In genomic region chr16:30924797-30925645, GRCh38 we compare ENCODE assay signal across 2 cellular contexts.
TF ChIP-seq lines count a peak whose summit lies in the region.

No MANE protein-coding gene starts in this region.

TF ChIP-seq in HEK293, 187 proteins besides CTCF, POLR2A, EP300 and RAD21 (continues in another document):
- TF ChIP-seq ZFP69B (tag by site-specific recombination; IDR thresholded peaks at IDR 0.05) (no peak), REPIN1 (tag by site-specific recombination; IDR thresholded peaks at IDR 0.05; ENCODE audit: low read depth) (no peak), WT1 (tag by site-specific recombination; IDR thresholded peaks at IDR 0.05) (no peak), ZNF776 (tag by site-specific recombination; IDR thresholded peaks at IDR 0.05; ENCODE audit: borderline replicate concordance) (no peak), ZNF121 (tag by site-specific recombination; IDR thresholded peaks at IDR 0.05) (no peak), ZNF701 (tag by site-specific recombination; IDR thresholded peaks at IDR 0.05) (no peak), PRDM10 (tag by site-specific recombination; IDR thresholded peaks at IDR 0.05) (0 out of 2 replicates have a peak, but pooled peaks have one; percentile 12), ZNF610 (tag by site-specific recombination; IDR thresholded peaks at IDR 0.05; ENCODE audit: borderline replicate concordance) (no peak), ZNF777 (tag by site-specific recombination; IDR thresholded peaks at IDR 0.05; ENCODE audit: borderline replicate concordance) (no peak), ZNF366 (tag by site-specific recombination; conservative IDR thresholded peaks at IDR 0.05) (no peak), OVOL3 (tag by site-specific recombination; IDR thresholded peaks at IDR 0.05) (no peak), ZNF416 (tag by site-specific recombination; IDR thresholded peaks at IDR 0.05) (no peak), ZNF274 (IDR thresholded peaks at IDR 0.05; ENCODE audit: low read length) (no peak), ZNF274 (tag by site-specific recombination; IDR thresholded peaks at IDR 0.05; ENCODE audit: borderline replicate concordance) (no peak), ZNF626 (tag by site-specific recombination; IDR thresholded peaks at IDR 0.05) (no peak), ZSCAN18 (tag by site-specific recombination; IDR thresholded peaks at IDR 0.05) (no peak), ZNF704 (tag by site-specific recombination; IDR thresholded peaks at IDR 0.05) (no peak), ZNF514 (tag by site-specific recombination; IDR thresholded peaks at IDR 0.05) (no peak), ZNF221 (tag by site-specific recombination; IDR thresholded peaks at IDR 0.05; ENCODE audit: borderline replicate concordance) (no peak), ZBTB7A (tag by site-specific recombination; IDR thresholded peaks at IDR 0.05; ENCODE audit: low read depth) (no peak), GLI2 (tag by site-specific recombination; IDR thresholded peaks at IDR 0.05; ENCODE audit: borderline replicate concordance, low read depth) (no peak), REST (tag by site-specific recombination; IDR thresholded peaks at IDR 0.05) (no peak), ZNF174 (tag by site-specific recombination; IDR thresholded peaks at IDR 0.05) (no peak)

TF ChIP-seq in GM12878, 131 proteins besides CTCF, POLR2A, EP300 and RAD21:
- TF ChIP-seq BHLHE40 (IDR thresholded peaks at IDR 0.05; ENCODE audit: borderline replicate concordance in 1 of 2, low read depth in 2 of 2, low read length in 1 of 2) (no peak), MEF2A (IDR thresholded peaks at IDR 0.05; ENCODE audit: insufficient read depth, low read depth, low read length) (no peak)
